ENCODE assay signal across 13 cellular contexts in the genomic region with DNA sequence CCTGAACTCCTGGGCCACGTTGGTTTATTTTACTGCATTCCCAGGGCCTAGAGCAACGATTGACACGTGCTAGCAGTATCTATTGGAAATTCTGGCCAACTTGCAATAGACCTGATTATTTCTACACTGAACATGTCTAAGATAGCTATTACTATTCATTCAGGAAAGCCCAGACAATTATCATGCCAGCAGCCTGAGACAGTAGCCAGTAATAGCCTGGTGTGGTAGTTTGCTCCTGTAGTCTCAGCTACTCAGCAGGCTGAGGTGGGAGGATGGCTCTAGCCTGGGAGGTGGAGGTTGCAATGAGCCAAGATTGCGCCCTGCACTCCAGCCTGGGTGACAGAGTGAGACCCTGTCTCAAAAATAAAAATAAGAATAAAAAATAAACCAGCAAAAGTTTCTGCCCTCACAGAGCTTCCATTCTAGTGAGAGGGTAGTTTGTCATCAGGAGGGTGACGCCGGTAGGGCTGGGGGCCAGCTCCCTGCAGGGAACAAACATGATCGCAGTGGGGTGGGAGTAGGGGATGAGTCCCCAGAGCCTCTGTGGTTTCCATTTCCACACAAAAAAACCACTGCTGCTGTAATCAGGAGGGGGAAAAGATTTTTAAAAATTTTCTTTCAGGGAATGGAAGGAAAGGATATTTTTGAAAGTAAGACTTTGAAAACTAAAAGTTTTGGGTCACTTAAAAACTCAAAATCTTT. TPM values are rescaled to one million over a fixed set of nuclear protein-coding genes. Genes with fewer than 3 reads are reported as not detected.
DNase-seq lines count a peak whose midpoint lies in the region; ATAC-seq and TF ChIP-seq lines count a peak whose summit lies in the region.
"Had no signal": no experiment of that assay in that cellular context is flagged by ENCODE, and none has a peak within 500 bp of the region (broad histone marks: within the 10 kb centered on the region; RNA-seq: fewer than 3 reads in every experiment).

No MANE protein-coding gene starts in this region.

- H3K9me3 Mint-ChIP-seq in stimulated activated naive CD8-positive, alpha-beta T cell treated with anti-CD3 and anti-CD28 coated beads, Interleukin-15, Interleukin-2, amounts not matched to agents 100 ng/mL and 50 ng/mL, for 24 hours = no peaks in the 10 kb centered on the region

- peaks cover 90% of the 10 kb centered on the region for H3K4me1 Mint-ChIP-seq in stimulated activated naive CD8-positive, alpha-beta T cell treated with anti-CD3 and anti-CD28 coated beads, Interleukin-15, Interleukin-2, amounts not matched to agents 100 ng/mL and 50 ng/mL, for 24 hours (ENCODE audit: low read depth)
- peaks cover 68% of the 10 kb centered on the region for H3K4me1 Mint-ChIP-seq in T-helper 17 cell

- peak overlapping the region; percentile 64 for H3K27ac Mint-ChIP-seq in stimulated activated naive CD8-positive, alpha-beta T cell treated with anti-CD3 and anti-CD28 coated beads, Interleukin-15, Interleukin-2, amounts not matched to agents 100 ng/mL and 50 ng/mL, for 24 hours
- H3K27ac Mint-ChIP-seq in T-helper 17 cell = peak overlapping the region; percentile 100

- no peak overlapping the region for H3K4me3 ChIP-seq in fibroblast of mammary gland (ENCODE audit: control insufficient read depth, low read depth, low read length)
- H3K4me3 ChIP-seq: hepatocyte, prostate gland had no signal

- TF ChIP-seq CTCF in fibroblast of mammary gland (conservative IDR thresholded peaks at IDR 0.05; ENCODE audit: control insufficient read depth, insufficient read depth, low read depth, low read length) = no peak

- peaks cover 47% of the 10 kb centered on the region for H3K36me3 Mint-ChIP-seq in stimulated activated naive CD8-positive, alpha-beta T cell treated with anti-CD3 and anti-CD28 coated beads, Interleukin-15, Interleukin-2, amounts not matched to agents 100 ng/mL and 50 ng/mL, for 24 hours (ENCODE audit: low read depth)
- peaks cover 17% of the 10 kb centered on the region for H3K36me3 Mint-ChIP-seq in T-helper 17 cell (ENCODE audit: low read depth)

- ATAC-seq in stimulated activated naive CD8-positive, alpha-beta T cell treated with anti-CD3 and anti-CD28 coated beads, Interleukin-15, Interleukin-2, amounts not matched to agents 100 U/mL and 50 U/mL, for 24 hours = no peak
- ATAC-seq in T-helper 17 cell (no peak), left lobe of liver (no peak)

- H3K27me3 Mint-ChIP-seq in stimulated activated naive CD8-positive, alpha-beta T cell treated with anti-CD3 and anti-CD28 coated beads, Interleukin-15, Interleukin-2, amounts not matched to agents 100 ng/mL and 50 ng/mL, for 24 hours = no peaks in the 10 kb centered on the region
- H3K27me3 Mint-ChIP-seq in T-helper 17 cell = no peaks in the 10 kb centered on the region

- H3K9me3 ChIP-seq in T-helper 17 cell (ENCODE audit: control insufficient read depth, low read length, poor library complexity, severe bottlenecking) = no peaks in the 10 kb centered on the region
- H3K9me3 ChIP-seq: BE2C, prostate gland had no signal

- H3K4me3 Mint-ChIP-seq in stimulated activated naive CD8-positive, alpha-beta T cell treated with anti-CD3 and anti-CD28 coated beads, Interleukin-15, Interleukin-2, amounts not matched to agents 100 ng/mL and 50 ng/mL, for 24 hours = peak overlapping the region; percentile 65
- H3K4me3 Mint-ChIP-seq in T-helper 17 cell = peak overlapping the region; percentile 93

- DNase-seq in stimulated activated naive CD8-positive, alpha-beta T cell treated with anti-CD3 and anti-CD28 coated beads, Interleukin-15, Interleukin-2, amounts not matched to agents 100 U/mL and 50 U/mL, for 24 hours = no peak
- DNase-seq in T-helper 17 cell = no peak
- DNase-seq in fibroblast of mammary gland (ENCODE audit: low read depth) = peak; percentile 30
- no peak for DNase-seq in left lobe of liver (ENCODE audit: low spot score)
- no peak for DNase-seq in NCI-H748 (lab: John Stamatoyannopoulos, UW; ENCODE audit: unreplicated experiment)
- no peak for DNase-seq in stimulated activated CD4-positive, alpha-beta T cell treated with anti-CD3 and anti-CD28 coated beads, Interleukin-4, amount 100 ng/mL, for 24 hours
- DNase-seq in mesenteric fat pad (ENCODE audit: low spot score) = no peak
- DNase-seq: activated gamma-delta T cell treated with Interleukin-2 at 50 U/mL for 16 hours, BE2C, brain microvascular endothelial cell had no signal

RNA-seq across cellular contexts. Expression of gene CASP8, which starts 4.3 kb away (rescaled TPM):
- total RNA-seq in T-helper 17 cell = 100 to 1,000 TPM; 191 to 201 TPM
- total RNA-seq in left lobe of liver = 7.6 TPM
- total RNA-seq in mesenteric fat pad = 25.2 TPM
